ENCODE assay signal across 19 cellular contexts in the genomic region with DNA sequence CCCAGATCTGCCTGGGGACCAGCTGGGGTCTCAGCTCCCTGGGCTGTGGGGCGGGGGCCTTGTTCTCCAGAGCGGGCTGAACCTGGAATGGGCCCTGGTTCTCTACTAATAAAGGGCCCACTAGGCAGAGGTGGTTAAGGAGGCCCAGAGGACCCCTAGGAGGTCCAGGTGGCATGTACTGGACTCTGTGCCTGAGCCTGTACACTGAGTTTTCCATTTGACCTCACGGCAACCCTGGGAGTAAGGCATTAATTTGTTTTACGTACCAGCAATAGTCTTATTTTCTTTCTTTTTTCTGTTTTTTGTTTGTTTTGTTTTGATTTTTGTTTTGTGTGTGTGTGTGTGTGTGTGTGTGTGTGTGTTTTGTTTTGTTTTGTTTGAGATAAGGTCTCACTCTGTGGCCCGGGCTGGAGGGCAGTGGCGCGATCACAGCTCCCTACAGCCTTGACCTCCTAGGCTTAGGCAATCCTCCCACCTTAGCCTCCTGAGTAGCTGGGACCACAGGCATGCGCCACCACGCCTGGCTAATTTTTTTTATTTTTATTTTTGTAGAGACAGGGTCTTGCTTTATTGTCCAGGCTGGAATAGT. TPM values are rescaled to one million over a fixed set of nuclear protein-coding genes. Genes with fewer than 3 reads are reported as not detected.
A peak's percentile ranks its signal among the peaks of the same experiment; 100 is the strongest.
DNase-seq lines count a peak whose midpoint lies in the region; ATAC-seq, FAIRE-seq and TF ChIP-seq lines count a peak whose summit lies in the region.
"Had no signal": no experiment of that assay in that cellular context is flagged by ENCODE, and none has a peak within 500 bp of the region (broad histone marks: within the 10 kb centered on the region; RNA-seq: fewer than 3 reads in every experiment).

No MANE protein-coding gene starts in this region.

- TF ChIP-seq EP300 in K562 (IDR thresholded peaks at IDR 0.05; ENCODE audit: low read length) = no peak

- H3K36me3 ChIP-seq in HEK293 (ENCODE audit: control insufficient read depth in 2 of 2, insufficient read depth in 1 of 2, low read length in 2 of 2) (no peaks in the 10 kb centered on the region), K562 (ENCODE audit: control insufficient read depth, insufficient read depth, low read length) (no peaks in the 10 kb centered on the region), neural progenitor cell (no peaks in the 10 kb centered on the region), SJCRH30 (no peaks in the 10 kb centered on the region)
- H3K36me3 ChIP-seq: BE2C had no signal

- H4K20me1 ChIP-seq in K562 (replicated peaks; ENCODE audit: control insufficient read depth, insufficient read depth, low read length) (no peaks in the 10 kb centered on the region), neural progenitor cell (ENCODE audit: low read depth) (no peaks in the 10 kb centered on the region)

- H2AFZ ChIP-seq in K562 (ENCODE audit: low read depth, low read length) (no peak overlapping the region; the same call in 1 of the 2 replicates), neural progenitor cell (replicated peaks) (no peak overlapping the region)

- H3K4me1 ChIP-seq in HEK293 (ENCODE audit: control insufficient read depth, insufficient read depth, low read length) = no peaks in the 10 kb centered on the region
- peaks cover 10 to 33% of the 10 kb centered on the region in 2 experiments; a peak in 4 of 5 replicates for H3K4me1 ChIP-seq in K562 (replicated peaks in 1 of 2; ENCODE audit: control insufficient read depth in 2 of 2, insufficient read depth in 2 of 2, low read length in 2 of 2)
- peaks cover 17% of the 10 kb centered on the region for H3K4me1 ChIP-seq in neural progenitor cell
- H3K4me1 ChIP-seq in SJCRH30 = peaks cover 7% of the 10 kb centered on the region
- H3K4me1 ChIP-seq: BE2C had no signal

- H3K4me2 ChIP-seq in K562 (ENCODE audit: insufficient read depth, low read length) (no peak overlapping the region), neural progenitor cell (no peak overlapping the region)

- H3K9me3 Mint-ChIP-seq in neural progenitor cell = no peaks in the 10 kb centered on the region
- no peaks in the 10 kb centered on the region for H3K9me3 Mint-ChIP-seq in natural killer cell treated with Interleukin-12 subunit alpha and Interleukin-12 subunit beta and Interleukin-15 and Interleukin-18, amount 100 ng/mL, for 72 hours
- H3K9me3 Mint-ChIP-seq: CD4-positive, CD25-positive, alpha-beta regulatory T cell; CD8-positive, alpha-beta memory T cell; H9 had no signal

- peak overlapping the region; percentile 46 for H3K4me3 Mint-ChIP-seq in neural progenitor cell
- H3K4me3 Mint-ChIP-seq in natural killer cell treated with Interleukin-12 subunit alpha and Interleukin-12 subunit beta and Interleukin-15 and Interleukin-18, amount 100 ng/mL, for 72 hours = no peak overlapping the region
- H3K4me3 Mint-ChIP-seq: CD4-positive, CD25-positive, alpha-beta regulatory T cell; CD8-positive, alpha-beta memory T cell; H9 had no signal

- in situ Hi-C loops in K562 (cut with MboI) = no loop called here

- H3K36me3 Mint-ChIP-seq in neural progenitor cell = no peaks in the 10 kb centered on the region
- no peaks in the 10 kb centered on the region for H3K36me3 Mint-ChIP-seq in natural killer cell treated with Interleukin-12 subunit alpha and Interleukin-12 subunit beta and Interleukin-15 and Interleukin-18, amount 100 ng/mL, for 72 hours
- H3K36me3 Mint-ChIP-seq: CD4-positive, CD25-positive, alpha-beta regulatory T cell; CD8-positive, alpha-beta memory T cell had no signal

- peaks cover 43% of the 10 kb centered on the region for H3K4me1 Mint-ChIP-seq in neural progenitor cell
- H3K4me1 Mint-ChIP-seq in natural killer cell treated with Interleukin-12 subunit alpha and Interleukin-12 subunit beta and Interleukin-15 and Interleukin-18, amount 100 ng/mL, for 72 hours (ENCODE audit: low read depth in 2 of 2) = peaks cover 5 to 10% of the 10 kb centered on the region in 2 donors
- H3K4me1 Mint-ChIP-seq: CD8-positive, alpha-beta memory T cell had no signal

- TF ChIP-seq RAD21 in K562 (CRISPR knock-in tag; conservative IDR thresholded peaks at IDR 0.05 in 1 of 2, IDR thresholded peaks at IDR 0.05 in 1 of 2) = no peak

- TF ChIP-seq CTCF in HEK293 (tag by site-specific recombination; IDR thresholded peaks at IDR 0.05) = no peak
- no peak for TF ChIP-seq CTCF in K562 (IDR thresholded peaks at IDR 0.05 in 2 of 3, conservative IDR thresholded peaks at IDR 0.05 in 1 of 3; ENCODE audit: insufficient read depth in 2 of 3, low read depth in 1 of 3, low read length in 3 of 3)
- no peak for TF ChIP-seq CTCF in neural progenitor cell (IDR thresholded peaks at IDR 0.05)

- H3K4me3 ChIP-seq in HEK293 (ENCODE audit: low read depth, low read length) = no peak overlapping the region
- H3K4me3 ChIP-seq in K562 = no peak overlapping the region
- H3K4me3 ChIP-seq in neural progenitor cell = no peak overlapping the region
- H3K4me3 ChIP-seq in SJCRH30 = no peak overlapping the region

- no peaks in the 10 kb centered on the region for H3K9me1 ChIP-seq in K562 (ENCODE audit: control insufficient read depth, insufficient read depth, low read length)

- ATAC-seq in K562 = no peak
- no peak for ATAC-seq in natural killer cell treated with Interleukin-12 subunit alpha and Interleukin-12 subunit beta and Interleukin-15 and Interleukin-18, amount 100 ng/mL, for 72 hours

- H3K79me2 ChIP-seq in K562 (ENCODE audit: control insufficient read depth, insufficient read depth, low read length) (no peaks in the 10 kb centered on the region), neural progenitor cell (ENCODE audit: low read depth) (no peaks in the 10 kb centered on the region)

- H3F3A ChIP-seq in neural progenitor cell (ENCODE audit: low read depth) = peaks cover 11% of the 10 kb centered on the region

- H3K27ac ChIP-seq in HEK293 (ENCODE audit: extremely low read depth, low read depth, low read length) (no peak overlapping the region), K562 (ENCODE audit: extremely low read depth, low read depth, low read length) (no peak overlapping the region), neural progenitor cell (no peak overlapping the region), SJCRH30 (no peak overlapping the region)

- 48% methylated on average over 9 of the region's 9 CpGs for WGBS in K562 (ENCODE audit: insufficient coverage, low coverage, missing lambda C conversion rate)

- peaks cover 20% of the 10 kb centered on the region for H3K27me3 Mint-ChIP-seq in neural progenitor cell (ENCODE audit: insufficient read depth, low read depth)
- H3K27me3 Mint-ChIP-seq in natural killer cell treated with Interleukin-12 subunit alpha and Interleukin-12 subunit beta and Interleukin-15 and Interleukin-18, amount 100 ng/mL, for 72 hours = peaks cover 27 to 30% of the 10 kb centered on the region in 2 donors

- H3K27ac Mint-ChIP-seq in neural progenitor cell = peak overlapping the region; percentile 12
- no peak overlapping the region for H3K27ac Mint-ChIP-seq in natural killer cell treated with Interleukin-12 subunit alpha and Interleukin-12 subunit beta and Interleukin-15 and Interleukin-18, amount 100 ng/mL, for 72 hours
- H3K27ac Mint-ChIP-seq: CD8-positive, alpha-beta memory T cell; H9 had no signal

- BruUV-seq in K562 (replicated peaks; lab: Mats Ljungman, UMichigan) = no TSS peak

- H3K9me3 ChIP-seq in HEK293 (ENCODE audit: control insufficient read depth, insufficient read depth, low read depth, low read length) (no peaks in the 10 kb centered on the region), K562 (replicated peaks; ENCODE audit: control insufficient read depth, insufficient read depth, low read depth, low read length) (no peaks in the 10 kb centered on the region), neural progenitor cell (ENCODE audit: low read depth) (no peaks in the 10 kb centered on the region), SJCRH30 (replicated peaks) (no peaks in the 10 kb centered on the region)
- H3K9me3 ChIP-seq: BE2C had no signal

- no peak for TF ChIP-seq POLR2A in K562 (conservative IDR thresholded peaks at IDR 0.05)

- CTCF ChIA-PET in HEK293 (lab: Yijun Ruan, JAX) (interaction anchor here (1.1 to 1.7 kb wide), 3 partner anchors 14 to 95 kb away, joined by 3 to 5 read pairs (median 3); no protein-coding TSS in a partner anchor), K562 (lab: Yijun Ruan, JAX; ENCODE audit: low intra/inter-chr PET ratio) (no interaction called here)

- FAIRE-seq in K562 (lab: Jason Lieb, UNC) = no peak
- FAIRE-seq: A204.1, GM12892, GM18507 had no signal

- H3K27me3 ChIP-seq in K562 (ENCODE audit: control insufficient read depth in 2 of 2, insufficient read depth in 2 of 2, low read length in 2 of 2) (peaks cover 8 to 26% of the 10 kb centered on the region in 2 experiments; a peak in 4 of 5 replicates), neural progenitor cell (peaks cover 4% of the 10 kb centered on the region), SJCRH30 (peaks cover 31% of the 10 kb centered on the region)
- H3K27me3 ChIP-seq: BE2C had no signal

- POLR2A ChIA-PET in HEK293 (lab: Yijun Ruan, JAX) (no interaction called here), K562 (lab: Yijun Ruan, JAX) (interaction anchor here (0.5 to 1.2 kb wide), 6 partner anchors 10 to 510 kb away, joined by 3 to 5 read pairs (median 3); no protein-coding TSS in a partner anchor)

- intact Hi-C loops in K562 (cut with micrococcal nuclease) = no loop called here

- H3K9ac ChIP-seq in K562 (ENCODE audit: insufficient read depth in 1 of 2, low read depth in 2 of 2, low read length in 2 of 2) (peak overlapping the region in 1 of 2 experiments; percentile 66; a peak in 1 of 4 replicates), neural progenitor cell (no peak overlapping the region)

- DNase-seq in K562 (ENCODE audit: extremely low read depth in 1 of 4, low spot score in 3 of 4) = no peak
- DNase-seq in neural progenitor cell (ENCODE audit: low spot score) = no peak
- DNase-seq in natural killer cell treated with Interleukin-12 subunit alpha and Interleukin-12 subunit beta and Interleukin-15 and Interleukin-18, amount 100 ng/mL, for 72 hours (ENCODE audit: low spot score) = no peak
- DNase-seq in T-helper 2 cell = no peak
- DNase-seq in SJCRH30 = no peak
- DNase-seq: ACHN; BE2C; C1 segment of cervical spinal cord; CD4-positive, CD25-positive, alpha-beta regulatory T cell; CD8-positive, alpha-beta memory T cell; COR-L47; DMS 273 treated with DMSO at 0.1 percent for 48 hours; GDM1; GOT3 had no signal

RNA-seq across cellular contexts. Expression of gene FAM131C, which starts 19.6 kb away (rescaled TPM):
- 0.23 TPM in 1 of 2 replicates, not detected in the other for total RNA-seq in K562 (2011; cell fraction: chromatin; rRNA removed; ENCODE audit: low replicate concordance)
- not detected in 2 replicates for total RNA-seq in K562 (2011; cell fraction: nucleolus; rRNA removed)
- total RNA-seq in K562 (2011; cell fraction: nucleoplasm; rRNA removed) = not detected in 2 replicates
- total RNA-seq in K562 (2014; rRNA removed) (not detected in 2 replicates), K562 (2014; rRNA removed; fragmentation: Illumina TruSeq; extraction: Trizol) (not detected in 2 replicates), K562 (2015; rRNA removed; fragmentation: Illumina TruSeq; extraction: Trizol) (not detected in 2 replicates), K562 (2021) (0.16 and 0.18 TPM in 2 replicates), neural progenitor cell (ENCODE audit: low replicate concordance) (0.13 and 2.6 TPM in 2 replicates)
- polyA plus RNA-seq in K562 (2011; rRNA removed) (0.10 and 0.12 TPM in 2 replicates), K562 (2014; fragmentation: Illumina TruSeq; extraction: Trizol) (0.11 TPM in 1 of 2 replicates, not detected in the other), K562 (2014; fragmentation: Nextera tagmentation; extraction: Ambion mirVana) (not detected), K562 (2014; rRNA removed) (0.29 TPM in 1 of 2 replicates, not detected in the other)
- 0.18 and 0.64 TPM in 2 replicates for polyA plus RNA-seq in K562 (2011; cell fraction: cytosol; rRNA removed)
- polyA plus RNA-seq in K562 (2011; cell fraction: nucleus; rRNA removed) = 0.17 and 0.18 TPM in 2 replicates
- 0.07 and 0.32 TPM in 2 replicates for polyA plus RNA-seq in K562 (2012)
- not detected in 2 replicates for polyA minus RNA-seq in K562 (2011; rRNA and poly(A)+ RNA removed)
- 0.86 TPM in 1 of 2 replicates, not detected in the other for polyA minus RNA-seq in K562 (2011; cell fraction: cytosol; rRNA and poly(A)+ RNA removed)
- polyA minus RNA-seq in K562 (2011; cell fraction: nucleus; rRNA and poly(A)+ RNA removed) = 0.13 TPM in 1 of 2 replicates, not detected in the other
- total RNA-seq in natural killer cell treated with Interleukin-12 subunit alpha and Interleukin-12 subunit beta and Interleukin-15 and Interleukin-18, amount 100 ng/mL, for 72 hours = not detected
- 0.10 TPM in 1 of 2 replicates, not detected in the other for total RNA-seq in SJCRH30 (2014; rRNA removed; shearing (Covaris generic))
- total RNA-seq: CD4-positive, CD25-positive, alpha-beta regulatory T cell had no signal
- polyA plus RNA-seq: CD8-positive, alpha-beta memory T cell had no signal

RNA-seq across cellular contexts. Expression of gene CLCNKB, which starts 49.4 kb away (rescaled TPM):
- 1.2 and 5.1 TPM in 2 replicates for total RNA-seq in K562 (2011; cell fraction: chromatin; rRNA removed; ENCODE audit: low replicate concordance)
- total RNA-seq in K562 (2011; cell fraction: nucleolus; rRNA removed) = 3.3 and 5.3 TPM in 2 replicates
- 1.8 and 2.3 TPM in 2 replicates for total RNA-seq in K562 (2011; cell fraction: nucleoplasm; rRNA removed)
- total RNA-seq in K562 (2014; rRNA removed) (0.64 and 1.6 TPM in 2 replicates), K562 (2014; rRNA removed; fragmentation: Illumina TruSeq; extraction: Trizol) (0.32 and 0.40 TPM in 2 replicates), K562 (2015; rRNA removed; fragmentation: Illumina TruSeq; extraction: Trizol) (0.19 and 0.29 TPM in 2 replicates), K562 (2021) (1.1 TPM in 2 replicates), neural progenitor cell (ENCODE audit: low replicate concordance) (0.97 and 2.7 TPM in 2 replicates)
- polyA plus RNA-seq in K562 (2011; rRNA removed) (1.4 and 4.0 TPM in 2 replicates), K562 (2014; fragmentation: Illumina TruSeq; extraction: Trizol) (0.97 and 1.1 TPM in 2 replicates), K562 (2014; fragmentation: Nextera tagmentation; extraction: Ambion mirVana) (under 1 TPM; 0.08 to 0.49 TPM), K562 (2014; rRNA removed) (1.2 and 1.7 TPM in 2 replicates)
- 3.6 and 5.5 TPM in 2 replicates for polyA plus RNA-seq in K562 (2011; cell fraction: cytosol; rRNA removed)
- polyA plus RNA-seq in K562 (2011; cell fraction: nucleus; rRNA removed) = 22.9 and 26.0 TPM in 2 replicates
- polyA plus RNA-seq in K562 (2012) = 0.48 and 1.8 TPM in 2 replicates
- 0.99 and 1.2 TPM in 2 replicates for polyA minus RNA-seq in K562 (2011; rRNA and poly(A)+ RNA removed)
- polyA minus RNA-seq in K562 (2011; cell fraction: cytosol; rRNA and poly(A)+ RNA removed) = 1.0 TPM in 1 of 2 replicates, not detected in the other
- polyA minus RNA-seq in K562 (2011; cell fraction: nucleus; rRNA and poly(A)+ RNA removed) = 1.5 and 2.3 TPM in 2 replicates
- not detected for total RNA-seq in natural killer cell treated with Interleukin-12 subunit alpha and Interleukin-12 subunit beta and Interleukin-15 and Interleukin-18, amount 100 ng/mL, for 72 hours
- total RNA-seq in SJCRH30 (2014; rRNA removed; shearing (Covaris generic)) = 0.08 TPM in 1 of 2 replicates, not detected in the other
- total RNA-seq: CD4-positive, CD25-positive, alpha-beta regulatory T cell; CD8-positive, alpha-beta memory T cell had no signal
- polyA plus RNA-seq: CD4-positive, CD25-positive, alpha-beta regulatory T cell; CD8-positive, alpha-beta memory T cell had no signal

Comparison
In these comparisons a context has a peak if more than half of its experiments do, and no peak if none do; other contexts are left out.
1. Of the 44 proteins assayed by ChIP-seq in both K562 and HEK293: peak only in K562: PRDM10; only in HEK293: none; in both: none; in neither: 43.